18 cellular contexts compared by ENCODE assay signal in genomic region chr4:131192318-131192717, GRCh38.
DNase-seq lines count a peak whose midpoint lies in the region; ATAC-seq and TF ChIP-seq lines count a peak whose summit lies in the region.
"Had no signal": no experiment of that assay in that cellular context is flagged by ENCODE, and none has a peak within 500 bp of the region (broad histone marks: within the 10 kb centered on the region; RNA-seq: fewer than 3 reads in every experiment).

No MANE protein-coding gene starts in this region.

- H3K4me1 ChIP-seq in endodermal cell (ENCODE audit: control insufficient read depth, insufficient read depth, low read length) (no peaks in the 10 kb centered on the region), H9 (ENCODE audit: insufficient read depth, low read length) (no peaks in the 10 kb centered on the region)
- H3K4me1 ChIP-seq: BLaER1, Caco-2 had no signal

- H3K27me3 Mint-ChIP-seq in endodermal cell (ENCODE audit: insufficient read depth) (no peaks in the 10 kb centered on the region), H9 (ENCODE audit: low read depth) (no peaks in the 10 kb centered on the region)
- no peaks in the 10 kb centered on the region for H3K27me3 Mint-ChIP-seq in stimulated activated naive B cell treated with anti-CD40 and anti-IgM and Interleukin-4, amounts not matched to agents 10 μg/mL and 1 μg/mL and 100 μg/mL, for 72 hours
- H3K27me3 Mint-ChIP-seq: B cell; CD4-positive, CD25-positive, alpha-beta regulatory T cell had no signal

- no peaks in the 10 kb centered on the region for H3K79me2 ChIP-seq in H9 (ENCODE audit: insufficient read depth, low read length)

- H3K14ac ChIP-seq in H9 (ENCODE audit: insufficient read depth, low read length) = no peak overlapping the region

- H2BK120ac ChIP-seq in H9 (ENCODE audit: low read depth, low read length, poor library complexity, severe bottlenecking) = no peak overlapping the region

- no peak overlapping the region for H4K5ac ChIP-seq in H9 (ENCODE audit: insufficient read length, low read depth, low read length)

- DNase-seq in DMS 273 (lab: John Stamatoyannopoulos, UW; ENCODE audit: unreplicated experiment) (peak; percentile 17), DMS 273 treated with DMSO at 0.1 percent for 48 hours (lab: John Stamatoyannopoulos, UW) (no peak), endodermal cell (no peak), H9 (no peak), omental fat pad (ENCODE audit: low spot score) (no peak)
- no peak for DNase-seq in stimulated activated naive B cell treated with anti-CD40 and anti-IgM and Interleukin-4, amounts not matched to agents 10 μg/mL and 1 μg/mL and 100 μg/mL, for 72 hours
- DNase-seq: Caco-2; CD4-positive, CD25-positive, alpha-beta regulatory T cell; CD8-positive, alpha-beta T cell; DMS79 treated with DMSO at 0.1 percent for 48 hours; GF-D8; GOT3; H7 had no signal

- H3K27ac Mint-ChIP-seq in endodermal cell (no peak overlapping the region), H9 (no peak overlapping the region)
- H3K27ac Mint-ChIP-seq in stimulated activated naive B cell treated with anti-CD40 and anti-IgM and Interleukin-4, amounts not matched to agents 10 μg/mL and 1 μg/mL and 100 μg/mL, for 72 hours = no peak overlapping the region
- H3K27ac Mint-ChIP-seq: B cell; CD4-positive, CD25-positive, alpha-beta regulatory T cell; CD8-positive, alpha-beta T cell had no signal

- no peaks in the 10 kb centered on the region for H3K27me3 ChIP-seq in endodermal cell (ENCODE audit: control insufficient read depth, insufficient read depth, low read length, poor library complexity, severe bottlenecking)
- no peaks in the 10 kb centered on the region for H3K27me3 ChIP-seq in H9 (ENCODE audit: insufficient read depth, low read length)
- H3K27me3 ChIP-seq: BLaER1 had no signal

- no peak overlapping the region for H3K27ac ChIP-seq in endodermal cell (ENCODE audit: low read depth, low read length)
- H3K27ac ChIP-seq in H9 (ENCODE audit: insufficient read length, low read depth, low read length) = no peak overlapping the region
- H3K27ac ChIP-seq: 22Rv1, BLaER1, C4-2B had no signal

- ATAC-seq in stimulated activated naive B cell treated with anti-CD40 and anti-IgM and Interleukin-4, amounts not matched to agents 10 μg/mL and 1 μg/mL and 100 μg/mL, for 72 hours (replicated peaks) = peak; percentile 54 to 67
- no peak for ATAC-seq in omental fat pad (ENCODE audit: low FRiP score)
- ATAC-seq: CD8-positive, alpha-beta T cell; HCT116 had no signal

- H3K36me3 ChIP-seq in endodermal cell (ENCODE audit: control insufficient read depth, insufficient read depth, low read length) = no peaks in the 10 kb centered on the region
- H3K36me3 ChIP-seq: BLaER1 had no signal

- 75% methylated on average over 1 of the region's 1 CpG; no CpG with 5 or more reads in 1 of the 2 experiments for WGBS in endodermal cell (ENCODE audit: insufficient coverage in 1 of 2, insufficient read length in 1 of 2), 2 experiments
- WGBS in H9 (ENCODE audit: extremely low coverage, insufficient read length, low lambda C conversion rate) = no CpG with 5 or more reads among the region's 1 CpG

- H3K18ac ChIP-seq in H9 (ENCODE audit: insufficient read length, low read depth, low read length) = no peak overlapping the region

- H3K23ac ChIP-seq in H9 (ENCODE audit: insufficient read length, low read depth, low read length) = no peak overlapping the region

- H3K9me3 ChIP-seq in endodermal cell (ENCODE audit: control insufficient read depth, low read length) (peaks cover 7% of the 10 kb centered on the region), H9 (ENCODE audit: control insufficient read depth, low read depth, low read length) (peaks cover 8% of the 10 kb centered on the region)
- H3K9me3 ChIP-seq: Caco-2 had no signal

- H3K9me3 Mint-ChIP-seq in endodermal cell (peaks cover 7% of the 10 kb centered on the region), H9 (peaks cover 7 to 11% of the 10 kb centered on the region in 2 experiments)
- peaks cover 4 to 10% of the 10 kb centered on the region in 2 donors for H3K9me3 Mint-ChIP-seq in stimulated activated naive B cell treated with anti-CD40 and anti-IgM and Interleukin-4, amounts not matched to agents 10 μg/mL and 1 μg/mL and 100 μg/mL, for 72 hours

- H3K79me1 ChIP-seq in H9 (ENCODE audit: insufficient read depth, low read depth, low read length, poor library complexity, severe bottlenecking) = no peaks in the 10 kb centered on the region

- H4K91ac ChIP-seq in H9 (ENCODE audit: insufficient read length, low read depth, low read length) = no peak overlapping the region

- no peak overlapping the region for H3K56ac ChIP-seq in H9 (ENCODE audit: insufficient read length, low read depth, low read length)

- H3K4me2 ChIP-seq in H9 (ENCODE audit: insufficient read depth, insufficient read length, low read length) = no peak overlapping the region
- H3K4me2 ChIP-seq: BLaER1 had no signal

- no peaks in the 10 kb centered on the region for H3K23me2 ChIP-seq in H9 (ENCODE audit: insufficient read length, low read depth, low read length, poor library complexity, severe bottlenecking)

- H4K8ac ChIP-seq in H9 (replicated peaks; ENCODE audit: insufficient read length, low read depth, low read length) = no peak overlapping the region

- H2AK5ac ChIP-seq in H9 (ENCODE audit: insufficient read length, low read length) = no peak overlapping the region

- H3T11ph ChIP-seq in H9 (ENCODE audit: low read length) = no peak overlapping the region

- H3K4me1 Mint-ChIP-seq in endodermal cell (peaks cover 2% of the 10 kb centered on the region), H9 (no peaks in the 10 kb centered on the region)
- H3K4me1 Mint-ChIP-seq in stimulated activated naive B cell treated with anti-CD40 and anti-IgM and Interleukin-4, amounts not matched to agents 10 μg/mL and 1 μg/mL and 100 μg/mL, for 72 hours = no peaks in the 10 kb centered on the region
- H3K4me1 Mint-ChIP-seq: B cell; CD4-positive, CD25-positive, alpha-beta regulatory T cell had no signal

- H3K4me3 Mint-ChIP-seq in endodermal cell = no peak overlapping the region
- no peak overlapping the region for H3K4me3 Mint-ChIP-seq in stimulated activated naive B cell treated with anti-CD40 and anti-IgM and Interleukin-4, amounts not matched to agents 10 μg/mL and 1 μg/mL and 100 μg/mL, for 72 hours
- no peak overlapping the region for H3K4me3 Mint-ChIP-seq in H9
- H3K4me3 Mint-ChIP-seq: B cell; CD4-positive, CD25-positive, alpha-beta regulatory T cell; CD8-positive, alpha-beta T cell had no signal

- H4K20me1 ChIP-seq in H9 (ENCODE audit: control insufficient read depth, insufficient read depth, insufficient read length) = no peaks in the 10 kb centered on the region
- H4K20me1 ChIP-seq: BLaER1 had no signal

- TF ChIP-seq CTCF in endodermal cell (conservative IDR thresholded peaks at IDR 0.05) (no peak), H9 (conservative IDR thresholded peaks at IDR 0.05) (no peak), omental fat pad (IDR thresholded peaks at IDR 0.05) (no peak)

- H3K36me3 Mint-ChIP-seq in endodermal cell (ENCODE audit: low read depth) = no peaks in the 10 kb centered on the region
- no peaks in the 10 kb centered on the region for H3K36me3 Mint-ChIP-seq in stimulated activated naive B cell treated with anti-CD40 and anti-IgM and Interleukin-4, amounts not matched to agents 10 μg/mL and 1 μg/mL and 100 μg/mL, for 72 hours
- peaks cover 0 to 14% (median 6%) of the 10 kb centered on the region in 3 experiments; a peak in 4 of 7 replicates for H3K36me3 Mint-ChIP-seq in H9 (ENCODE audit: insufficient read depth in 1 of 3, low read depth in 3 of 3)
- H3K36me3 Mint-ChIP-seq: CD4-positive, CD25-positive, alpha-beta regulatory T cell; CD8-positive, alpha-beta T cell had no signal

- H2AFZ ChIP-seq in H9 (ENCODE audit: low read length) = no peak overlapping the region

- H2BK5ac ChIP-seq in H9 (ENCODE audit: insufficient read length, low read length) = no peak overlapping the region

- no peak overlapping the region for H3K9ac ChIP-seq in endodermal cell (ENCODE audit: extremely low read depth, low read length, poor library complexity, severe bottlenecking)
- H3K9ac ChIP-seq in H9 (ENCODE audit: extremely low read depth, insufficient read length, low read length) = no peak overlapping the region
- H3K9ac ChIP-seq: BLaER1 had no signal

- peak overlapping the region; percentile 27 for H3K4me3 ChIP-seq in endodermal cell (ENCODE audit: low read length)
- H3K4me3 ChIP-seq: BLaER1 had no signal

- H2BK12ac ChIP-seq in H9 (ENCODE audit: insufficient read length, low read depth, low read length) = no peak overlapping the region

- no peak overlapping the region for H2BK20ac ChIP-seq in H9 (ENCODE audit: low read depth, low read length, poor library complexity, severe bottlenecking)

- no peak overlapping the region for H2BK15ac ChIP-seq in H9 (ENCODE audit: low read depth, low read length)

- H3K4ac ChIP-seq in H9 (ENCODE audit: low read depth, low read length) = no peak overlapping the region
